27 cellular contexts compared by ENCODE assay signal in the genomic region with DNA sequence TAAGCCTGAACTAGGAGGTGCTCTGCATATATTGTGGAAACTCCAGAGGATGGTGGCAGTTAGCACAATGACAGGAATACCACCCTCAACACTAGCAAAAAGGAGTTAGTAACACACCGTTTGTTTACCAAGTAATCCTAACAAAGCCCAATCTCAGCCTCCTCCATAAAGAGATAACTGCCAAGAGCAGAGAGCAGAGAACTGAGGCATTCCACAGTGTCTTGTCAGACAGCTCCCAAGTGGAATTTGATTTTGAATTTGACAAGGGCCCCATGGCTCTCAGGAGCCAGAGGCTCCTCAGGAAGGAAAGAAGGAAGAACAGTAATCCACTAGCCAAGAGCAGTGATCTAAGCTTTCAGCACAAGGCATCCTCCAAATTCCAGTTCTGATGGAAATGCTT.
A peak's percentile ranks its signal among the peaks of the same experiment; 100 is the strongest.
DNase-seq lines count a peak whose midpoint lies in the region; ATAC-seq, FAIRE-seq and TF ChIP-seq lines count a peak whose summit lies in the region.
"Had no signal": no experiment of that assay in that cellular context is flagged by ENCODE, and none has a peak within 500 bp of the region (broad histone marks: within the 10 kb centered on the region; RNA-seq: fewer than 3 reads in every experiment).

No MANE protein-coding gene starts in this region.

- POLR2A ChIA-PET in IMR-90 (lab: Charles Lee; ENCODE audit: unreplicated experiment): interaction anchor here (0.6 kb wide), 1 partner anchor 40 kb away, joined by 3 read pairs; no protein-coding TSS in a partner anchor

- H3K4me3 Mint-ChIP-seq in osteocyte (ENCODE audit: unreplicated experiment): no peak overlapping the region
- H3K4me3 Mint-ChIP-seq in natural killer cell: no peak overlapping the region
- H3K4me3 Mint-ChIP-seq: B cell; CD8-positive, alpha-beta T cell; IgD-negative memory B cell had no signal

- no peak overlapping the region for H2BK5ac ChIP-seq in IMR-90 (ENCODE audit: low read depth, low read length, poor library complexity, severe bottlenecking)

- no peak overlapping the region for H3K4ac ChIP-seq in IMR-90 (ENCODE audit: low read depth, low read length)

- H4K91ac ChIP-seq in IMR-90 (ENCODE audit: insufficient read depth, low read depth, low read length): no peak overlapping the region

- no CpG with 5 or more reads among the region's 1 CpG for WGBS in IMR-90 (ENCODE audit: extremely low coverage in 2 of 2, insufficient read length in 1 of 2), 2 experiments

- no peak overlapping the region for H3K56ac ChIP-seq in IMR-90 (ENCODE audit: extremely low read depth, insufficient read depth, low read length)

- H3K27me3 ChIP-seq in IMR-90 (ENCODE audit: control insufficient read depth, insufficient read depth, low read length): no peaks in the 10 kb centered on the region
- H3K27me3 ChIP-seq: SJSA1 had no signal

- BruUV-seq in IMR-90 (replicated peaks; lab: Mats Ljungman, UMichigan): no TSS peak

- dilution Hi-C loops in IMR-90 (cut with HindIII; ENCODE audit: low sequenced_read_pairs, unreplicated experiment): no loop called here

- no peaks in the 10 kb centered on the region for H3K9me3 ChIP-seq in IMR-90 (ENCODE audit: control insufficient read depth, insufficient read depth, low read length)
- H3K9me3 ChIP-seq: A549, Caco-2, SJSA1 had no signal

- peak overlapping the region; percentile 90 for H3K27ac Mint-ChIP-seq in osteocyte (ENCODE audit: unreplicated experiment)
- no peak overlapping the region for H3K27ac Mint-ChIP-seq in natural killer cell
- H3K27ac Mint-ChIP-seq: B cell; CD8-positive, alpha-beta T cell; IgD-negative memory B cell had no signal

- DNase-seq in EL (peak; percentile 13), IMR-90 (peak; percentile 40), fibroblast of pulmonary artery (ENCODE audit: low read depth) (peak; percentile 21), osteocyte (ENCODE audit: extremely low spot score, unreplicated experiment) (no peak), natural killer cell (no peak), NCI-H187 treated with DMSO at 0.1 percent for 48 hours (lab: John Stamatoyannopoulos, UW) (no peak), GM12892 (ENCODE audit: insufficient read length) (no peak)
- DNase-seq: Caco-2; CD8-positive, alpha-beta T cell; GM23248; MM.1S; NCI-H1048; NCI-H1417; NCI-H1694; NCI-H2081 treated with DMSO at 0.1 percent for 48 hours; NCI-H2171; NCI-H524; NCI-H748 treated with DMSO at 0.1 percent for 48 hours; PC-3 had no signal

- TF ChIP-seq POLR2A in IMR-90 (IDR thresholded peaks at IDR 0.05; ENCODE audit: low read depth, low read length) (no peak), GM12892 (IDR thresholded peaks at IDR 0.05; ENCODE audit: low read depth, low read length) (no peak)

- H4K5ac ChIP-seq in IMR-90 (ENCODE audit: low read depth, low read length): no peak overlapping the region

- FAIRE-seq in GM12892 (lab: Jason Lieb, UNC): no peak
- FAIRE-seq: A549, GM18507 had no signal

- peak overlapping the region; percentile 19; the same call in 1 of the 2 replicates for H3K14ac ChIP-seq in IMR-90 (replicated peaks; ENCODE audit: low read depth, low read length)

- no peak for TF ChIP-seq RAD21 in IMR-90 (IDR thresholded peaks at IDR 0.05; ENCODE audit: low read length)

- no peak for TF ChIP-seq CTCF in IMR-90 (conservative IDR thresholded peaks at IDR 0.05; ENCODE audit: low read depth, low read length)
- no peak for TF ChIP-seq CTCF in fibroblast of pulmonary artery (IDR thresholded peaks at IDR 0.05; ENCODE audit: low read length, missing control alignments)
- no peak for TF ChIP-seq CTCF in osteocyte (IDR thresholded peaks at IDR 0.05)
- TF ChIP-seq CTCF in natural killer cell (IDR thresholded peaks at IDR 0.05): no peak

- in situ Hi-C loops in IMR-90 (cut with MboI; ENCODE audit: low sequenced_read_pairs): no loop called here

- H2AK9ac ChIP-seq in IMR-90 (replicated peaks; ENCODE audit: low read depth, low read length, poor library complexity): no peak overlapping the region

- H3K4me3 ChIP-seq in IMR-90 (ENCODE audit: insufficient read depth, low read depth, low read length) (no peak overlapping the region), fibroblast of pulmonary artery (replicated peaks; ENCODE audit: low read depth, low read length) (no peak overlapping the region)
- H3K4me3 ChIP-seq: A549, GM23248, SJSA1 had no signal

- H3K9me1 ChIP-seq in IMR-90 (ENCODE audit: insufficient read depth, low read length): peaks cover 10% of the 10 kb centered on the region; the same call in 1 of the 2 replicates

- H3K9me3 Mint-ChIP-seq in osteocyte (ENCODE audit: unreplicated experiment): no peaks in the 10 kb centered on the region
- peaks cover 2 to 5% of the 10 kb centered on the region in 2 donors for H3K9me3 Mint-ChIP-seq in natural killer cell
- H3K9me3 Mint-ChIP-seq: CD8-positive, alpha-beta T cell had no signal

- intact Hi-C loops in IMR-90 (cut with micrococcal nuclease): no loop called here
- intact Hi-C loops in natural killer cell (cut with micrococcal nuclease): no loop called here

- no peak overlapping the region for H3K9ac ChIP-seq in IMR-90 (ENCODE audit: low read depth, low read length)
- H3K9ac ChIP-seq: GM23248, KMS-11 had no signal

- no peak overlapping the region for H3K18ac ChIP-seq in IMR-90 (ENCODE audit: low read depth, low read length)

- H3K4me2 ChIP-seq in IMR-90 (ENCODE audit: low read depth, low read length): no peak overlapping the region
- H3K4me2 ChIP-seq: A549, KMS-11 had no signal

- H3K4me1 Mint-ChIP-seq in osteocyte (ENCODE audit: unreplicated experiment): peaks cover 74% of the 10 kb centered on the region
- no peaks in the 10 kb centered on the region for H3K4me1 Mint-ChIP-seq in natural killer cell
- H3K4me1 Mint-ChIP-seq: B cell, IgD-negative memory B cell had no signal

- no peak overlapping the region for H3K23ac ChIP-seq in IMR-90 (ENCODE audit: low read depth, low read length)

- H3K36me3 Mint-ChIP-seq in osteocyte (ENCODE audit: unreplicated experiment): peaks cover 5% of the 10 kb centered on the region
- H3K36me3 Mint-ChIP-seq in natural killer cell: no peaks in the 10 kb centered on the region
- H3K36me3 Mint-ChIP-seq: CD8-positive, alpha-beta T cell; IgD-negative memory B cell had no signal

- H2AK5ac ChIP-seq in IMR-90 (ENCODE audit: low read depth, low read length): no peak overlapping the region

- no peaks in the 10 kb centered on the region for H3K79me1 ChIP-seq in IMR-90 (ENCODE audit: low read depth in 1 of 2, low read length in 2 of 2)

- H4K8ac ChIP-seq in IMR-90 (ENCODE audit: low read depth in 2 of 2, low read length in 2 of 2): no peak overlapping the region

- H3K4me1 ChIP-seq in IMR-90 (ENCODE audit: control insufficient read depth, insufficient read depth, low read length): peaks cover 5% of the 10 kb centered on the region
- H3K4me1 ChIP-seq: A549, Caco-2 had no signal

- ATAC-seq in IMR-90 (ENCODE audit: low read depth): peak; percentile 79
- ATAC-seq in natural killer cell: no peak
- ATAC-seq: A549; CD8-positive, alpha-beta T cell; PC-3; Right ventricle myocardium inferior had no signal

- no peak overlapping the region for H3K27ac ChIP-seq in IMR-90 (ENCODE audit: insufficient read depth, low read length)
- H3K27ac ChIP-seq: A549, C4-2B, GM23248, KMS-11, SJSA1 had no signal

- no peaks in the 10 kb centered on the region for H3K36me3 ChIP-seq in IMR-90 (ENCODE audit: control insufficient read depth, insufficient read depth, low read length)
- H3K36me3 ChIP-seq: SJSA1 had no signal

- no peak overlapping the region for H2BK20ac ChIP-seq in IMR-90 (ENCODE audit: low read depth, low read length)

- CTCF ChIA-PET in IMR-90 (lab: Yijun Ruan, JAX): interaction anchor here (1.7 kb wide), 1 partner anchor 14 kb away, joined by 6 read pairs; no protein-coding TSS in a partner anchor

- peak overlapping the region; percentile 37 for H2BK120ac ChIP-seq in IMR-90 (ENCODE audit: low read depth, low read length)

- H4K20me1 ChIP-seq in IMR-90 (ENCODE audit: insufficient read depth, low read length): no peaks in the 10 kb centered on the region

- H2AFZ ChIP-seq in IMR-90 (replicated peaks; ENCODE audit: low read length, poor library complexity): no peak overlapping the region
- H2AFZ ChIP-seq: GM23248 had no signal

- H3K27me3 Mint-ChIP-seq in osteocyte (ENCODE audit: unreplicated experiment): no peaks in the 10 kb centered on the region
- no peaks in the 10 kb centered on the region for H3K27me3 Mint-ChIP-seq in natural killer cell (ENCODE audit: low read depth in 2 of 2)
- H3K27me3 Mint-ChIP-seq: B cell had no signal

- H2BK15ac ChIP-seq in IMR-90 (ENCODE audit: low read depth, low read length): peak overlapping the region; percentile 40; the same call in 2 of the 3 replicates

TF ChIP-seq in IMR-90, 13 proteins besides CTCF, POLR2A, EP300 and RAD21 (continues in another document):
- no peak for TF ChIP-seq SMC3 (IDR thresholded peaks at IDR 0.05; ENCODE audit: low read depth, low read length)
- no peak for TF ChIP-seq ELK1 (IDR thresholded peaks at IDR 0.05; ENCODE audit: borderline replicate concordance, low read depth, low read length)
- no peak for TF ChIP-seq MAZ (IDR thresholded peaks at IDR 0.05; ENCODE audit: borderline replicate concordance, low read depth, low read length)
- TF ChIP-seq MAFK (IDR thresholded peaks at IDR 0.05; ENCODE audit: low read depth, low read length): no peak
- TF ChIP-seq USF2 (IDR thresholded peaks at IDR 0.05; ENCODE audit: low read depth, low read length): no peak
- TF ChIP-seq CEBPB (IDR thresholded peaks at IDR 0.05; ENCODE audit: low read depth, low read length): no peak
- TF ChIP-seq FOS (IDR thresholded peaks at IDR 0.05; ENCODE audit: low read depth, low read length): no peak
- no peak for TF ChIP-seq CHD1 (IDR thresholded peaks at IDR 0.05; ENCODE audit: low read depth, low read length)
- TF ChIP-seq BHLHE40 (IDR thresholded peaks at IDR 0.05; ENCODE audit: low read depth, low read length): no peak
- no peak for TF ChIP-seq RFX5 (IDR thresholded peaks at IDR 0.05; ENCODE audit: low read depth, low read length)
- TF ChIP-seq RCOR1 (IDR thresholded peaks at IDR 0.05; ENCODE audit: insufficient replicate concordance, low read length): no peak

Comparison
In these comparisons a context has a peak if more than half of its experiments do, and no peak if none do; other contexts are left out.
1. DNase-seq: peak in EL (single experiment), IMR-90 (single experiment) and fibroblast of pulmonary artery (single experiment); none in osteocyte (single experiment), natural killer cell (single experiment), NCI-H187 treated with DMSO at 0.1 percent for 48 hours (single experiment) and GM12892 (single experiment).